ENCODE assay signal across 13 cellular contexts in genomic region chr1:206538901-206539655, GRCh38.
"Had no signal": no experiment of that assay in that cellular context is flagged by ENCODE, and none has a peak within 500 bp of the region (broad histone marks: within the 10 kb centered on the region; RNA-seq: fewer than 3 reads in every experiment).

No MANE protein-coding gene starts in this region.

- DNase-seq: activated B cell treated with CpG ODN at 0.5 μM for 24 hours; activated CD4-positive, alpha-beta memory T cell treated with anti-CD3 and anti-CD28 coated beads, Interleukin-2, amount 10 ng/mL, durations not matched to agents 7 days and 5 days; activated CD4-positive, alpha-beta T cell treated with anti-CD3 and anti-CD28 coated beads for 48 hours; activated CD8-positive, alpha-beta memory T cell treated with anti-CD3 and anti-CD28 coated beads, Interleukin-2, amount 10 ng/mL, durations not matched to agents 7 days and 5 days; amniotic stem cell; caudate nucleus; dorsolateral prefrontal cortex; stimulated activated CD4-positive, alpha-beta T cell treated with anti-CD3 and anti-CD28 coated beads, Interleukin-12 subunit alpha, Interleukin-12 subunit beta, amount 100 ng/mL, for 4 hours; stimulated activated CD4-positive, alpha-beta T cell treated with anti-CD3 and anti-CD28 coated beads, Interleukin-1b, Interleukin-23, amount 100 ng/mL, for 48 hours; stimulated activated CD8-positive, alpha-beta memory T cell treated with anti-CD3 and anti-CD28 coated beads, Interleukin-4, amount 100 ng/mL, for 48 hours; stimulated activated naive CD4-positive, alpha-beta T cell treated with Interleukin-2 at 50 U/mL for 16 hours; substantia nigra; trophoblast cell had no signal

- ATAC-seq: activated CD8-positive, alpha-beta memory T cell treated with anti-CD3 and anti-CD28 coated beads, Interleukin-2, amount 10 ng/mL, durations not matched to agents 7 days and 5 days had no signal

- H3K27me3 ChIP-seq: dorsolateral prefrontal cortex had no signal

- H3K4me3 ChIP-seq: dorsolateral prefrontal cortex had no signal
